Comparison of ENCODE assay signal across 15 cellular contexts in genomic region chr13:51999525-51999924, GRCh38. TPM values are rescaled to one million over a fixed set of nuclear protein-coding genes. Genes with fewer than 3 reads are reported as not detected.
A peak's percentile ranks its signal among the peaks of the same experiment; 100 is the strongest.
DNase-seq lines count a peak whose midpoint lies in the region; ATAC-seq, FAIRE-seq and TF ChIP-seq lines count a peak whose summit lies in the region.
"Had no signal": no experiment of that assay in that cellular context is flagged by ENCODE, and none has a peak within 500 bp of the region (broad histone marks: within the 10 kb centered on the region; RNA-seq: fewer than 3 reads in every experiment).

No MANE protein-coding gene starts in this region.

- ATAC-seq in GM23338 (no peak), mucosa of descending colon (no peak), GM18520 (IDR thresholded peaks at IDR 0.05; ENCODE audit: unreplicated experiment) (no peak)
- ATAC-seq: GM12878 had no signal

- H3K36me3 ChIP-seq in GM23338 (ENCODE audit: insufficient read depth) (no peaks in the 10 kb centered on the region), kidney (ENCODE audit: control insufficient read depth in 1 of 2, insufficient read depth in 2 of 2, low read length in 2 of 2) (no peaks in the 10 kb centered on the region), mucosa of descending colon (ENCODE audit: low read depth) (no peaks in the 10 kb centered on the region)
- H3K36me3 ChIP-seq in effector memory CD4-positive, alpha-beta T cell (ENCODE audit: control insufficient read depth, insufficient read depth, low read length) = no peaks in the 10 kb centered on the region

- FAIRE-seq in kidney (lab: Jason Lieb, UNC) = no peak
- FAIRE-seq: GM12878 had no signal

- DNase-seq in GM23338 (ENCODE audit: low spot score) (no peak), kidney (no peak), renal cortical epithelial cell (ENCODE audit: low read depth) (peak; percentile 47), mucosa of descending colon (no peak), mesenteric fat pad (ENCODE audit: low spot score) (no peak)
- no peak for DNase-seq in effector memory CD4-positive, alpha-beta T cell
- DNase-seq: activated B cell treated with CpG ODN at 0.5 μM for 24 hours; activated effector memory CD4-positive, alpha-beta T cell treated with Interleukin-2 at 50 U/mL for 16 hours; CD4-positive, alpha-beta memory T cell; NCI-H2107; SHP77 treated with DMSO at 0.1 percent for 48 hours had no signal

- H3K4me3 ChIP-seq in GM23338 (peak overlapping the region; percentile 28; the same call in 1 of the 2 replicates), kidney (ENCODE audit: low read length in 2 of 2) (peak overlapping the region; percentile 4 to 46), mucosa of descending colon (no peak overlapping the region)
- no peak overlapping the region for H3K4me3 ChIP-seq in effector memory CD4-positive, alpha-beta T cell (ENCODE audit: insufficient read depth, low read depth, low read length, poor library complexity, severe bottlenecking)
- H3K4me3 ChIP-seq: GM12878 had no signal

- no peaks in the 10 kb centered on the region for H3K36me3 Mint-ChIP-seq in GM23338 (ENCODE audit: low read depth)
- H3K36me3 Mint-ChIP-seq in brain = no peaks in the 10 kb centered on the region
- H3K36me3 Mint-ChIP-seq: CD4-positive, alpha-beta memory T cell had no signal

- no peak overlapping the region for H3K9ac ChIP-seq in kidney (ENCODE audit: low read length in 2 of 2)

- no peak overlapping the region for H3K4me3 Mint-ChIP-seq in GM23338
- peak overlapping the region in 2 of 5 experiments; percentile 14 to 48 for H3K4me3 Mint-ChIP-seq in brain
- H3K4me3 Mint-ChIP-seq: activated B cell treated with CpG ODN at 0.5 μM for 24 hours; CD4-positive, alpha-beta memory T cell; neural crest cell had no signal

- H3K27me3 ChIP-seq in GM23338 (ENCODE audit: insufficient read depth) = no peaks in the 10 kb centered on the region
- no peaks in the 10 kb centered on the region for H3K27me3 ChIP-seq in effector memory CD4-positive, alpha-beta T cell (replicated peaks; ENCODE audit: control insufficient read depth, insufficient read depth, low read length, poor library complexity, severe bottlenecking)

- no peaks in the 10 kb centered on the region for H3F3A ChIP-seq in GM23338 (replicated peaks; ENCODE audit: low read depth)

- H3K27ac Mint-ChIP-seq in GM23338 (no peak overlapping the region), brain (peak overlapping the region in 4 of 5 experiments; percentile 15 to 75 (median 48))
- H3K27ac Mint-ChIP-seq: activated B cell treated with CpG ODN at 0.5 μM for 24 hours had no signal

- no peaks in the 10 kb centered on the region for H4K20me1 ChIP-seq in GM23338 (replicated peaks; ENCODE audit: insufficient read depth)

- H3K27me3 Mint-ChIP-seq in GM23338 (ENCODE audit: insufficient read depth, low read depth, poor library complexity) (peaks cover 17% of the 10 kb centered on the region), brain (no peaks in the 10 kb centered on the region)

- no peak for TF ChIP-seq CTCF in GM23338 (conservative IDR thresholded peaks at IDR 0.05; ENCODE audit: low read depth in 2 of 2)
- no peak for TF ChIP-seq CTCF in brain (conservative IDR thresholded peaks at IDR 0.05)
- TF ChIP-seq CTCF in kidney (IDR thresholded peaks at IDR 0.05; ENCODE audit: borderline replicate concordance, extremely low read depth, insufficient read depth) = no peak
- no peak for TF ChIP-seq CTCF in mucosa of descending colon (IDR thresholded peaks at IDR 0.05)

- H3K4me1 ChIP-seq in GM23338 (ENCODE audit: insufficient read depth) = peaks cover 26% of the 10 kb centered on the region
- H3K4me1 ChIP-seq in kidney (ENCODE audit: control insufficient read depth in 1 of 2, insufficient read depth in 1 of 2, low read depth in 1 of 2, low read length in 2 of 2) = peaks cover 25 to 27% of the 10 kb centered on the region in 2 donors
- H3K4me1 ChIP-seq in mucosa of descending colon (ENCODE audit: low read depth) = peaks cover 24% of the 10 kb centered on the region
- no peaks in the 10 kb centered on the region for H3K4me1 ChIP-seq in effector memory CD4-positive, alpha-beta T cell (ENCODE audit: control insufficient read depth, insufficient read depth, low read length, poor library complexity, severe bottlenecking)

- H3K4me1 Mint-ChIP-seq in GM23338 (peaks cover 54% of the 10 kb centered on the region), brain (peaks cover 62% of the 10 kb centered on the region)
- H3K4me1 Mint-ChIP-seq: activated B cell treated with CpG ODN at 0.5 μM for 24 hours had no signal

- H3K9me3 Mint-ChIP-seq in GM23338 (no peaks in the 10 kb centered on the region), brain (no peaks in the 10 kb centered on the region)
- H3K9me3 Mint-ChIP-seq: activated B cell treated with CpG ODN at 0.5 μM for 24 hours; CD4-positive, alpha-beta memory T cell; neural crest cell had no signal

- intact Hi-C loops in kidney (cut with DNase I) (loop anchor here (10.0 kb wide), 1 partner anchor 125 kb away; the partner anchor contains the start of gene NEK5), mucosa of descending colon (cut with DNase I, micrococcal nuclease) (loop anchor here in 1 of 2 donors (10.0 kb wide), 1 partner anchor 125 kb away; the partner anchor contains the start of gene NEK5)

- H3K27ac ChIP-seq in GM23338 (ENCODE audit: low read depth) (no peak overlapping the region), kidney (ENCODE audit: low read depth in 2 of 2, low read length in 2 of 2) (peak overlapping the region in 1 of 2 donors; percentile 48)
- no peak overlapping the region for H3K27ac ChIP-seq in effector memory CD4-positive, alpha-beta T cell (ENCODE audit: insufficient read depth, low read length, poor library complexity, severe bottlenecking)

- H3K4me2 ChIP-seq in GM23338 = peak overlapping the region; percentile 46

- no peak overlapping the region for H2AFZ ChIP-seq in GM23338

- H3K79me2 ChIP-seq in GM23338 (replicated peaks; ENCODE audit: insufficient read depth) = no peaks in the 10 kb centered on the region; the same call in 1 of the 2 replicates

- no peaks in the 10 kb centered on the region for H3K9me2 ChIP-seq in GM23338 (ENCODE audit: insufficient read depth)

- H3K9me3 ChIP-seq in kidney (ENCODE audit: control insufficient read depth in 1 of 2, low read length in 2 of 2) (no peaks in the 10 kb centered on the region), mucosa of descending colon (no peaks in the 10 kb centered on the region)
- no peaks in the 10 kb centered on the region for H3K9me3 ChIP-seq in effector memory CD4-positive, alpha-beta T cell (ENCODE audit: control insufficient read depth, low read length)

TF ChIP-seq in GM23338, 12 proteins besides CTCF, POLR2A, EP300 and RAD21 (continues in another document):
- TF ChIP-seq EZH2phosphoT487 (IDR thresholded peaks at IDR 0.05; ENCODE audit: unreplicated experiment) (no peak), REST (IDR thresholded peaks at IDR 0.05; ENCODE audit: unreplicated experiment) (no peak)

RNA-seq across cellular contexts. Expression of gene ATP7B, which starts 11.7 kb away (rescaled TPM):
- total RNA-seq in GM23338 (2014; rRNA removed; shearing (Covaris generic)) = 7.7 and 12.8 TPM in 2 replicates
- polyA plus RNA-seq in GM23338 (2016; fragmentation: Nextera tagmentation; extraction: Ambion mirVana) = 2.2 and 2.6 TPM in 2 replicates
- 1.9 TPM for polyA plus RNA-seq in brain (ENCODE audit: insufficient read depth, low read depth, low replicate concordance)
- total RNA-seq in kidney = 5.7 TPM
- 2.0 TPM for polyA plus RNA-seq in kidney (ENCODE audit: insufficient read depth, low read depth, low replicate concordance)
- total RNA-seq in renal cortical epithelial cell = 3.5 and 15.9 TPM in 2 replicates
- total RNA-seq in mucosa of descending colon = 10 to 100 TPM; 11.3 to 26.0 (median 16.0) TPM
- 7.1 TPM for total RNA-seq in mesenteric fat pad

RNA-seq across cellular contexts. Expression of gene ALG11, which starts 12.7 kb away (rescaled TPM):
- 38.8 and 40.1 TPM in 2 replicates for total RNA-seq in GM23338 (2014; rRNA removed; shearing (Covaris generic))
- polyA plus RNA-seq in GM23338 (2016; fragmentation: Nextera tagmentation; extraction: Ambion mirVana) = 31.4 and 36.9 TPM in 2 replicates
- 5.1 TPM for polyA plus RNA-seq in brain (ENCODE audit: insufficient read depth, low read depth, low replicate concordance)
- 39.5 TPM for total RNA-seq in kidney
- 3.1 TPM for polyA plus RNA-seq in kidney (ENCODE audit: insufficient read depth, low read depth, low replicate concordance)
- 23.8 and 41.3 TPM in 2 replicates for total RNA-seq in renal cortical epithelial cell
- 10 to 100 TPM; 34.3 to 43.3 (median 38.6) TPM for total RNA-seq in mucosa of descending colon
- total RNA-seq in mesenteric fat pad = 28.2 TPM

RNA-seq across cellular contexts. Expression of gene UTP14C, which starts 25.0 kb away (rescaled TPM):
- 22.9 and 25.9 TPM in 2 replicates for total RNA-seq in GM23338 (2014; rRNA removed; shearing (Covaris generic))
- polyA plus RNA-seq in GM23338 (2016; fragmentation: Nextera tagmentation; extraction: Ambion mirVana) = 9.1 and 11.4 TPM in 2 replicates
- 4.9 TPM for polyA plus RNA-seq in brain (ENCODE audit: insufficient read depth, low read depth, low replicate concordance)
- total RNA-seq in kidney = 20.3 TPM
- polyA plus RNA-seq in kidney (ENCODE audit: insufficient read depth, low read depth, low replicate concordance) = 8.8 TPM
- 12.7 and 35.0 TPM in 2 replicates for total RNA-seq in renal cortical epithelial cell
- 10 to 100 TPM; 17.4 to 21.9 (median 20.5) TPM for total RNA-seq in mucosa of descending colon
- total RNA-seq in mesenteric fat pad = 12.5 TPM

Comparison
In these comparisons a context has a peak if more than half of its experiments do, and no peak if none do; other contexts are left out.
1. H3K4me3 ChIP-seq: peak in GM23338 (single experiment) and kidney (2 of 2); none in mucosa of descending colon (single experiment) and effector memory CD4-positive, alpha-beta T cell (single experiment).